ENCODE assay signal across 20 cellular contexts in genomic region chr9:112861155-112861554, GRCh38. TPM values are rescaled to one million over a fixed set of nuclear protein-coding genes. Genes with fewer than 3 reads are reported as not detected.
DNase-seq lines count a peak whose midpoint lies in the region; ATAC-seq and TF ChIP-seq lines count a peak whose summit lies in the region.
"Had no signal": no experiment of that assay in that cellular context is flagged by ENCODE, and none has a peak within 500 bp of the region (broad histone marks: within the 10 kb centered on the region; RNA-seq: fewer than 3 reads in every experiment).

No MANE protein-coding gene starts in this region.

- TF ChIP-seq CTCF in OCI-LY3 (IDR thresholded peaks at IDR 0.05; ENCODE audit: low read depth, low read length) (no peak), stomach (IDR thresholded peaks at IDR 0.05) (no peak)

- intact Hi-C loops in left ventricle myocardium superior (cut with micrococcal nuclease) (no loop called here), stomach (cut with DNase I; ENCODE audit: low total_unique reads) (no loop called here)

- no peak for TF ChIP-seq EP300 in stomach (IDR thresholded peaks at IDR 0.05)

- peaks cover 74% of the 10 kb centered on the region for H3K4me1 ChIP-seq in OCI-LY3 (ENCODE audit: low read length)
- H3K4me1 ChIP-seq in stomach = peaks cover 0 to 42% (median 10%) of the 10 kb centered on the region in 4 donors

- peaks cover 3% of the 10 kb centered on the region for H3K36me3 ChIP-seq in OCI-LY3 (replicated peaks; ENCODE audit: low read depth, low read length)
- peaks cover 0 to 13% (median 11%) of the 10 kb centered on the region in 4 donors for H3K36me3 ChIP-seq in stomach
- H3K36me3 ChIP-seq: ovary had no signal

- ATAC-seq in left ventricle myocardium superior (peak; percentile 53), HG02678 (IDR thresholded peaks at IDR 0.05; ENCODE audit: unreplicated experiment) (no peak)
- ATAC-seq: T-cell had no signal

- H3K79me2 ChIP-seq in OCI-LY3 (ENCODE audit: low read length) = no peaks in the 10 kb centered on the region

- H3K9me3 ChIP-seq in OCI-LY3 (ENCODE audit: insufficient read depth, low read length) = no peaks in the 10 kb centered on the region
- no peaks in the 10 kb centered on the region for H3K9me3 ChIP-seq in stomach
- H3K9me3 ChIP-seq: esophagus muscularis mucosa, ovary had no signal

- H3K9ac ChIP-seq in OCI-LY3 (ENCODE audit: low read length) = peak overlapping the region; percentile 33; the same call in 1 of the 2 replicates

- 77 to 92% (median 80%) methylated on average over 3 of the region's 3 CpGs for WGBS in stomach, 5 donors

- H3K27me3 ChIP-seq in OCI-LY3 (ENCODE audit: low read depth, low read length) = 0 out of 2 replicates have a peak, but pooled peaks cover 7% of the 10 kb centered on the region
- no peaks in the 10 kb centered on the region for H3K27me3 ChIP-seq in stomach
- H3K27me3 ChIP-seq: esophagus muscularis mucosa, ovary had no signal

- H3K27ac ChIP-seq in OCI-LY3 (ENCODE audit: low read length) (peak overlapping the region; percentile 34; the same call in 1 of the 2 replicates), stomach (peak overlapping the region in 3 of 5 donors; percentile 20 to 66 (median 61))
- H3K27ac ChIP-seq: ovary, RWPE1 had no signal

- H3K4me3 ChIP-seq in OCI-LY3 (ENCODE audit: low read length) (peak overlapping the region; percentile 13; the same call in 1 of the 2 replicates), stomach (no peak overlapping the region)
- H3K4me3 ChIP-seq: esophagus muscularis mucosa, ovary had no signal

- DNase-seq in KBM-7 (peak; percentile 68), left ventricle myocardium superior (no peak), stomach (no peak), LoVo (ENCODE audit: low spot score) (no peak), ecto neural progenitor cell (ENCODE audit: low spot score) (no peak), OCI-M2 (lab: John Stamatoyannopoulos, UW; ENCODE audit: unreplicated experiment) (no peak)
- DNase-seq: activated B cell treated with CpG ODN at 0.5 μM for 24 hours; activated naive CD8-positive, alpha-beta T cell treated with anti-CD3 and anti-CD28 coated beads, Interleukin-2, amount 10 ng/mL, durations not matched to agents 7 days and 5 days; NCI-H1417 treated with DMSO at 0.1 percent for 48 hours; NCI-H2171 treated with DMSO at 0.1 percent for 48 hours; ovary; stimulated activated CD4-positive, alpha-beta T cell treated with anti-CD3 and anti-CD28 coated beads, Interleukin-2, amount 100 ng/mL, for 48 hours; T-cell had no signal

- in situ Hi-C loops in KBM-7 (cut with MboI; ENCODE audit: low pct_unique_long_range_greater_than_20kb, low sequenced_read_pairs) = no loop called here

- no peak for TF ChIP-seq POLR2A in stomach (IDR thresholded peaks at IDR 0.05)

- peaks cover 2% of the 10 kb centered on the region; the same call in 1 of the 2 replicates for H4K20me1 ChIP-seq in OCI-LY3 (ENCODE audit: insufficient read depth, low read length)

- H3K4me2 ChIP-seq in OCI-LY3 (ENCODE audit: low read length) = peak overlapping the region; percentile 96

- H2AFZ ChIP-seq in OCI-LY3 (ENCODE audit: low read depth, low read length) = no peak overlapping the region

RNA-seq across cellular contexts. Expression of gene SLC46A2, which starts 29.5 kb away (rescaled TPM):
- total RNA-seq in left ventricle myocardium superior = not detected
- total RNA-seq in stomach = not detected
- polyA plus RNA-seq in stomach = under 1 TPM in 1 of 3 donors, not detected in 2; 0.20 TPM
- total RNA-seq: activated B cell treated with CpG ODN at 0.5 μM for 24 hours; activated naive CD8-positive, alpha-beta T cell treated with anti-CD3 and anti-CD28 coated beads, Interleukin-2, amount 10 ng/mL, durations not matched to agents 7 days and 5 days; activated T-helper 1 cell treated with anti-CD3 and anti-CD28 coated beads, Interleukin-12 subunit alpha, Interleukin-12 subunit beta, Interleukin-2, Interleukin-4 antibody, amounts not matched to agents 30 ng/mL and 10 ng/mL and 1 ng/mL, durations not matched to agents 14 hours and 24 hours and 36 hours; bronchial epithelial cell; glomerular endothelial cell; T-cell had no signal
